38 cellular contexts compared by ENCODE assay signal in the genomic region with DNA sequence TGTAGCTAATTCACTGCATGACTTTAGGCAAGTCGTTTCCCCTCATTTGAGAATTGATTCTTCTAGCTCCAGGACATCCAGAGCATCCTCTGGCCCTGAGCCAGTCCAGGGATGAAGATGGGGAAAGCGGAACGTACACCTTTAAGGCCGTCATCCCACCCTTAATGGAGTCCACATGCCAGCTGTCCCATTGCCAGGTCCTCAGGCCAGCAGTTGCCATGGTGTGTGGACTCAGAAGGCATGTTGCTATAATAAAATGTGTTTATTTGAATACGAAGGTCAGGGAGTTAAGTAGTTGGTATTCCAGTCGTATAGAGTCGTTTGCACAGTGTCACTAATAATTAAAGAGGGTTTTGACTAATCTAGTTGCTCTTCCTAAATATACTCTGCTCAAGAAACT. TPM values are rescaled to one million over a fixed set of nuclear protein-coding genes. Genes with fewer than 3 reads are reported as not detected.
DNase-seq lines count a peak whose midpoint lies in the region; ATAC-seq and FAIRE-seq lines count a peak whose summit lies in the region.
"Had no signal": no experiment of that assay in that cellular context is flagged by ENCODE, and none has a peak within 500 bp of the region (broad histone marks: within the 10 kb centered on the region; RNA-seq: fewer than 3 reads in every experiment).

No MANE protein-coding gene starts in this region.

- peaks cover 25% of the 10 kb centered on the region for H3K27me3 Mint-ChIP-seq in activated CD4-positive, alpha-beta T cell treated with anti-CD3 and anti-CD28 coated beads for 36 hours

- DNase-seq in COR-L47 (lab: John Stamatoyannopoulos, UW) (peak; percentile 58), HTR-8/SVneo (ENCODE audit: insufficient read length, low spot score) (no peak), NCI-H774 (lab: John Stamatoyannopoulos, UW) (peak; percentile 53), cortex of kidney (lab: John Stamatoyannopoulos, UW) (no peak)
- no peak for DNase-seq in activated CD4-positive, alpha-beta T cell treated with anti-CD3 and anti-CD28 coated beads for 36 hours
- DNase-seq: activated CD4-positive, CD25-positive, alpha-beta regulatory T cell treated with anti-CD3 and anti-CD28 coated beads, Interleukin-2, amount 50 U/mL, for 72 hours; activated CD8-positive, alpha-beta T cell treated with anti-CD3 and anti-CD28 coated beads, Interleukin-2, amount 10 ng/mL, durations not matched to agents 7 days and 5 days; activated gamma-delta T cell treated with Interleukin-2 at 50 U/mL for 16 hours; activated T-cell treated with anti-CD3 and anti-CD28 coated beads, Interleukin-2, amount 50 U/mL, for 1 hour; CD8-positive, alpha-beta T cell; central memory CD4-positive, alpha-beta T cell; dermis blood vessel endothelial cell; GF-D8; H7; hippocampal formation; immature natural killer cell; MG63; midbrain; naive thymus-derived CD8-positive, alpha-beta T cell; NCI-H1417 treated with DMSO at 0.1 percent for 48 hours; nucleus accumbens; psoas muscle; stimulated activated CD4-positive, alpha-beta T cell treated with anti-CD3 and anti-CD28 coated beads, Interleukin-1b, Interleukin-23, amount 100 ng/mL, for 48 hours; stimulated activated CD8-positive, alpha-beta memory T cell treated with anti-CD3 and anti-CD28 coated beads, Interleukin-4, amount 100 ng/mL, for 48 hours; stomach had no signal

- CTCF ChIA-PET in activated CD4-positive, alpha-beta T cell treated with anti-CD3 and anti-CD28 coated beads for 36 hours (lab: Charles Lee), result interaction anchor here (0.6 kb wide), 2 partner anchors 99 to 124 kb away, joined by 3 read pairs; no protein-coding TSS in a partner anchor

- intact Hi-C loops in activated CD4-positive, alpha-beta T cell treated with anti-CD3 and anti-CD28 coated beads for 36 hours (cut with DNase I, micrococcal nuclease), result no loop called here

- FAIRE-seq in HTR-8/SVneo (lab: Jason Lieb, UNC) (peak; percentile 20), islet of Langerhans (lab: Jason Lieb, UNC) (peak; percentile 33)
- FAIRE-seq: astrocyte, GM19239 had no signal

- H3K27ac Mint-ChIP-seq in activated CD4-positive, alpha-beta T cell treated with anti-CD3 and anti-CD28 coated beads for 36 hours, result no peak overlapping the region
- H3K27ac Mint-ChIP-seq: activated CD8-positive, alpha-beta T cell treated with anti-CD3 and anti-CD28 coated beads, Interleukin-2, amount 10 ng/mL, durations not matched to agents 7 days and 5 days; B cell; CD8-positive, alpha-beta T cell; immature natural killer cell; naive thymus-derived CD8-positive, alpha-beta T cell; T-helper 1 cell treated with Interleukin-12 subunit alpha and Interleukin-12 subunit beta and Interleukin-4 antibody, amounts not matched to agents 30 μg/mL and 1 μg/mL, for 36 hours had no signal

- H3K4me1 Mint-ChIP-seq in activated CD4-positive, alpha-beta T cell treated with anti-CD3 and anti-CD28 coated beads for 36 hours, result no peaks in the 10 kb centered on the region
- H3K4me1 Mint-ChIP-seq: B cell; immature natural killer cell; naive thymus-derived CD8-positive, alpha-beta T cell had no signal

- H3K36me3 Mint-ChIP-seq in activated CD4-positive, alpha-beta T cell treated with anti-CD3 and anti-CD28 coated beads for 36 hours (ENCODE audit: low read depth), result no peaks in the 10 kb centered on the region
- H3K36me3 Mint-ChIP-seq: CD8-positive, alpha-beta T cell had no signal

- H3K9me3 Mint-ChIP-seq in activated CD4-positive, alpha-beta T cell treated with anti-CD3 and anti-CD28 coated beads for 36 hours (ENCODE audit: low read depth), result peaks cover 4% of the 10 kb centered on the region
- H3K9me3 Mint-ChIP-seq: immature natural killer cell had no signal

- ATAC-seq in GM19463 (IDR thresholded peaks at IDR 0.05; ENCODE audit: unreplicated experiment), result no peak
- no peak for ATAC-seq in activated CD4-positive, alpha-beta T cell treated with anti-CD3 and anti-CD28 coated beads for 36 hours
- ATAC-seq: activated CD8-positive, alpha-beta T cell treated with anti-CD3 and anti-CD28 coated beads, Interleukin-2, amount 10 ng/mL, durations not matched to agents 7 days and 5 days; CD8-positive, alpha-beta T cell; gastroesophageal sphincter; naive thymus-derived CD8-positive, alpha-beta T cell; psoas muscle had no signal

- POLR2A ChIA-PET in activated CD4-positive, alpha-beta T cell treated with anti-CD3 and anti-CD28 coated beads for 36 hours (lab: Charles Lee), result no interaction called here

- H3K4me3 Mint-ChIP-seq in activated CD4-positive, alpha-beta T cell treated with anti-CD3 and anti-CD28 coated beads for 36 hours, result no peak overlapping the region
- H3K4me3 Mint-ChIP-seq: activated CD8-positive, alpha-beta T cell treated with anti-CD3 and anti-CD28 coated beads, Interleukin-2, amount 10 ng/mL, durations not matched to agents 7 days and 5 days; B cell; CD8-positive, alpha-beta T cell; immature natural killer cell; naive thymus-derived CD8-positive, alpha-beta T cell; T-helper 1 cell treated with Interleukin-12 subunit alpha and Interleukin-12 subunit beta and Interleukin-4 antibody, amounts not matched to agents 30 μg/mL and 1 μg/mL, for 36 hours had no signal

RNA-seq across cellular contexts. Expression of a gene that starts 30.4 kb away (rescaled TPM):
- total RNA-seq in activated CD4-positive, alpha-beta T cell treated with anti-CD3 and anti-CD28 coated beads for 36 hours, result not detected
- total RNA-seq: activated CD8-positive, alpha-beta T cell treated with anti-CD3 and anti-CD28 coated beads, Interleukin-2, amount 10 ng/mL, durations not matched to agents 7 days and 5 days; astrocyte; B cell; CD8-positive, alpha-beta T cell; dermis blood vessel endothelial cell; fibroblast of lung; gastroesophageal sphincter; H7; liver; naive thymus-derived CD8-positive, alpha-beta T cell; NCI-H460; psoas muscle; SK-MEL-5; smooth muscle cell; stomach; thyroid gland had no signal

Comparison
In these comparisons a context has a peak if more than half of its experiments do, and no peak if none do; other contexts are left out.
1. DNase-seq: peak in COR-L47 (single experiment) and NCI-H774 (single experiment); none in HTR-8/SVneo (single experiment), cortex of kidney (single experiment) and activated CD4-positive, alpha-beta T cell treated with anti-CD3 and anti-CD28 coated beads for 36 hours (single experiment).